12 cellular contexts compared by ENCODE assay signal in the genomic region with DNA sequence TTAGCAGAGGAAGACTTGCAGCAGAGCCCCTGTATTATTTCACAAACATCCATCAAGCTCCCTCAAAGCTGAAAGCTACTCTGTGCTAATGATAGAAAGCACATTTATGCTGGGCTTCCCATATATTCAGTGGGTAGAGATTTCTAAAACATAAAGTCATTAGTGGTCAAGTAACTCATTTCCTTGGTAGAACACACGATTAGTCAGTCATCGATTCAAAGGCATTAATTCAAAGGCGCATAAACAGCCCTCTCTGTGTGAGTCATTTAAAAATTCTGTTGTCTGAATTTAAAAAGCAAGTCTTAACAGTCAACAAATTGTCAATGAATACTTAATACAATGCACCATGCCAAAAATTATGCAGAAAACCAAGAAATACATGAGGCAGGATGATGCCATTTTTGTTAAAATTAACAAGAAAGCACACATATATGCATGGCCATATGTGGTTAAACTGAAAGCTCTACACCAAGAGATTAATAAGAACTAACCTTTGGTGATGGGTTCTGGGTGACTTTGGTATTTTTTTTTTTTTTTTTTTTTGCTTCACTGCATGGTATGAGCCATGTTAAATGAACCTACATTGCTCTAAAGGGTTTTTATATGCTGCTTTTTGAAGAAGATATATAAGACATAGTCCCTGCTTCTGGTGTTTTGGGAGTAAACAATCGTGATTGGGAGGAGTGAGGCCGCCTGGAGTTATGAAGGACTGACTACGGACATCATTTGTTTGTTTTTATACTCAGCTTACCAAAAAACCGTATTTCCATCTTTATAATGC.
DNase-seq lines count a peak whose midpoint lies in the region; ATAC-seq and TF ChIP-seq lines count a peak whose summit lies in the region.
"Had no signal": no experiment of that assay in that cellular context is flagged by ENCODE, and none has a peak within 500 bp of the region (broad histone marks: within the 10 kb centered on the region; RNA-seq: fewer than 3 reads in every experiment).

No MANE protein-coding gene starts in this region.

- no peaks in the 10 kb centered on the region for H3F3A ChIP-seq in GM23338 (replicated peaks; ENCODE audit: low read depth)

- H4K8ac ChIP-seq in H9 (replicated peaks; ENCODE audit: insufficient read length, low read depth, low read length), result no peak overlapping the region

- no CpG with 5 or more reads among the region's 7 CpGs for WGBS in H9 (ENCODE audit: extremely low coverage, insufficient read length, low lambda C conversion rate)

- no peak overlapping the region for H3K56ac ChIP-seq in H9 (ENCODE audit: insufficient read length, low read depth, low read length)

- no peak overlapping the region for H3K18ac ChIP-seq in H9 (ENCODE audit: insufficient read length, low read depth, low read length)

- intact Hi-C loops in ascending aorta (cut with DNase I), result no loop called here

- H3K9me3 Mint-ChIP-seq in GM23338 (no peaks in the 10 kb centered on the region), H9 (no peaks in the 10 kb centered on the region)
- H3K9me3 Mint-ChIP-seq in activated T-helper 17 cell treated with anti-CD3 and anti-CD28 coated beads, Interleukin-2, amount 50 U/mL, for 72 hours, result no peaks in the 10 kb centered on the region

- H3K27ac ChIP-seq in GM23338 (ENCODE audit: low read depth) (no peak overlapping the region), ascending aorta (no peak overlapping the region), H9 (ENCODE audit: insufficient read length, low read depth, low read length) (no peak overlapping the region)

- peak overlapping the region; percentile 50; the same call in 1 of the 2 replicates for H3K27ac Mint-ChIP-seq in GM23338
- no peak overlapping the region for H3K27ac Mint-ChIP-seq in activated T-helper 17 cell treated with anti-CD3 and anti-CD28 coated beads, Interleukin-2, amount 50 U/mL, for 72 hours
- peak overlapping the region in 1 of 3 experiments; percentile 73; a peak in 3 of 7 replicates for H3K27ac Mint-ChIP-seq in H9

- H3T11ph ChIP-seq in H9 (ENCODE audit: low read length), result no peak overlapping the region

- TF ChIP-seq CTCF in GM23338 (conservative IDR thresholded peaks at IDR 0.05; ENCODE audit: low read depth in 2 of 2) (no peak), ascending aorta (IDR thresholded peaks at IDR 0.05) (no peak), H9 (conservative IDR thresholded peaks at IDR 0.05) (no peak)

- 0 out of 2 replicates have a peak, but pooled peaks cover under 1% of the 10 kb centered on the region for H3K79me2 ChIP-seq in GM23338 (replicated peaks; ENCODE audit: insufficient read depth)
- H3K79me2 ChIP-seq in H9 (ENCODE audit: insufficient read depth, low read length), result no peaks in the 10 kb centered on the region

- H3K23ac ChIP-seq in H9 (ENCODE audit: insufficient read length, low read depth, low read length), result no peak overlapping the region

- H3K4me1 Mint-ChIP-seq in GM23338 (peaks cover 25% of the 10 kb centered on the region), H9 (peaks cover 10 to 12% of the 10 kb centered on the region in 2 experiments)
- no peaks in the 10 kb centered on the region for H3K4me1 Mint-ChIP-seq in activated T-helper 17 cell treated with anti-CD3 and anti-CD28 coated beads, Interleukin-2, amount 50 U/mL, for 72 hours

- H3K4me2 ChIP-seq in GM23338 (no peak overlapping the region), H9 (ENCODE audit: insufficient read depth, insufficient read length, low read length) (no peak overlapping the region)

- H3K36me3 ChIP-seq in GM23338 (ENCODE audit: insufficient read depth) (no peaks in the 10 kb centered on the region), ascending aorta (peaks cover 0 to 30% of the 10 kb centered on the region in 2 donors)

- H2BK12ac ChIP-seq in H9 (ENCODE audit: insufficient read length, low read depth, low read length), result no peak overlapping the region

- peaks cover 8% of the 10 kb centered on the region; the same call in 1 of the 2 replicates for H3K4me1 ChIP-seq in GM23338 (ENCODE audit: insufficient read depth)
- no peaks in the 10 kb centered on the region for H3K4me1 ChIP-seq in ascending aorta
- peaks cover 3% of the 10 kb centered on the region; the same call in 1 of the 2 replicates for H3K4me1 ChIP-seq in H9 (ENCODE audit: insufficient read depth, low read length)

- H2AK5ac ChIP-seq in H9 (ENCODE audit: insufficient read length, low read length), result no peak overlapping the region

- no peaks in the 10 kb centered on the region for H3K9me3 ChIP-seq in ascending aorta
- no peaks in the 10 kb centered on the region for H3K9me3 ChIP-seq in H9 (ENCODE audit: control insufficient read depth, low read depth, low read length)

- H2BK20ac ChIP-seq in H9 (ENCODE audit: low read depth, low read length, poor library complexity, severe bottlenecking), result no peak overlapping the region

- no peaks in the 10 kb centered on the region for H3K23me2 ChIP-seq in H9 (ENCODE audit: insufficient read length, low read depth, low read length, poor library complexity, severe bottlenecking)

- DNase-seq in AG08396 (ENCODE audit: low spot score), result peak; percentile 32
- DNase-seq in GM23338 (ENCODE audit: low spot score), result no peak
- peak; percentile 71 for DNase-seq in foreskin melanocyte
- no peak for DNase-seq in NCI-H2107 (lab: John Stamatoyannopoulos, UW)
- DNase-seq in ascending aorta (ENCODE audit: low spot score in 2 of 2), result no peak
- no peak for DNase-seq in pons (ENCODE audit: low spot score)
- DNase-seq in H9, result no peak
- DNase-seq: C1 segment of cervical spinal cord; NCI-H2171 treated with DMSO at 0.1 percent for 48 hours; stimulated activated CD4-positive, alpha-beta T cell treated with anti-CD3 and anti-CD28 coated beads, Interleukin-2, amount 100 ng/mL, for 48 hours; SW 1271 had no signal

- H2BK15ac ChIP-seq in H9 (ENCODE audit: low read depth, low read length), result no peak overlapping the region

- H4K91ac ChIP-seq in H9 (ENCODE audit: insufficient read length, low read depth, low read length), result no peak overlapping the region

- H2BK120ac ChIP-seq in H9 (ENCODE audit: low read depth, low read length, poor library complexity, severe bottlenecking), result no peak overlapping the region

- H3K4ac ChIP-seq in H9 (ENCODE audit: low read depth, low read length), result no peak overlapping the region

- no peak overlapping the region for H3K14ac ChIP-seq in H9 (ENCODE audit: insufficient read depth, low read length)

- H3K27me3 ChIP-seq in GM23338 (ENCODE audit: insufficient read depth), result no peaks in the 10 kb centered on the region
- no peaks in the 10 kb centered on the region for H3K27me3 ChIP-seq in ascending aorta
- no peaks in the 10 kb centered on the region for H3K27me3 ChIP-seq in H9 (ENCODE audit: insufficient read depth, low read length)

- H3K36me3 Mint-ChIP-seq in GM23338 (ENCODE audit: low read depth) (no peaks in the 10 kb centered on the region), H9 (ENCODE audit: insufficient read depth in 1 of 3, low read depth in 3 of 3) (peaks cover 0 to 8% (median 0%) of the 10 kb centered on the region in 3 experiments; a peak in 1 of 7 replicates)
- H3K36me3 Mint-ChIP-seq in activated T-helper 17 cell treated with anti-CD3 and anti-CD28 coated beads, Interleukin-2, amount 50 U/mL, for 72 hours (ENCODE audit: low read depth), result no peaks in the 10 kb centered on the region

- ATAC-seq in GM23338, result no peak
- peak; percentile 83 for ATAC-seq in activated T-helper 17 cell treated with anti-CD3 and anti-CD28 coated beads, Interleukin-2, amount 50 U/mL, for 72 hours (replicated peaks)

- H3K9ac ChIP-seq in H9 (ENCODE audit: extremely low read depth, insufficient read length, low read length), result no peak overlapping the region

- H3K27me3 Mint-ChIP-seq in GM23338 (ENCODE audit: insufficient read depth, low read depth, poor library complexity) (peaks cover 2% of the 10 kb centered on the region), H9 (ENCODE audit: low read depth) (no peaks in the 10 kb centered on the region)
- no peaks in the 10 kb centered on the region for H3K27me3 Mint-ChIP-seq in activated T-helper 17 cell treated with anti-CD3 and anti-CD28 coated beads, Interleukin-2, amount 50 U/mL, for 72 hours

- peaks cover 3% of the 10 kb centered on the region for H3K79me1 ChIP-seq in H9 (ENCODE audit: insufficient read depth, low read depth, low read length, poor library complexity, severe bottlenecking)

- no peak overlapping the region for H2BK5ac ChIP-seq in H9 (ENCODE audit: insufficient read length, low read length)

- H4K20me1 ChIP-seq in GM23338 (replicated peaks; ENCODE audit: insufficient read depth) (no peaks in the 10 kb centered on the region), H9 (ENCODE audit: control insufficient read depth, insufficient read depth, insufficient read length) (no peaks in the 10 kb centered on the region)

- H3K9me2 ChIP-seq in GM23338 (ENCODE audit: insufficient read depth), result no peaks in the 10 kb centered on the region

- H4K5ac ChIP-seq in H9 (ENCODE audit: insufficient read length, low read depth, low read length), result no peak overlapping the region

- H3K4me3 ChIP-seq in GM23338 (no peak overlapping the region), ascending aorta (no peak overlapping the region)

- H2AFZ ChIP-seq in GM23338, result no peak overlapping the region
- no peak overlapping the region for H2AFZ ChIP-seq in H9 (ENCODE audit: low read length)

- H3K4me3 Mint-ChIP-seq in GM23338 (no peak overlapping the region), H9 (no peak overlapping the region)
- no peak overlapping the region for H3K4me3 Mint-ChIP-seq in activated T-helper 17 cell treated with anti-CD3 and anti-CD28 coated beads, Interleukin-2, amount 50 U/mL, for 72 hours

TF ChIP-seq in GM23338, 12 proteins besides CTCF, POLR2A, EP300 and RAD21:
- TF ChIP-seq JUNB (IDR thresholded peaks at IDR 0.05; ENCODE audit: unreplicated experiment), result no peak

Comparison
In these comparisons a context has a peak if more than half of its experiments do, and no peak if none do; other contexts are left out.
1. DNase-seq: peak in AG08396 (single experiment) and foreskin melanocyte (single experiment); none in GM23338 (single experiment), NCI-H2107 (single experiment), ascending aorta (0 of 2), pons (single experiment) and H9 (single experiment).